ENCODE assay signal across 1 cellular context in genomic region chr4:147361726-147362125, GRCh38.
TF ChIP-seq lines count a peak whose summit lies in the region.

No MANE protein-coding gene starts in this region.

TF ChIP-seq in HepG2, 621 proteins besides CTCF, POLR2A, EP300 and RAD21 (continued from another document):
- TF ChIP-seq KIAA2018 (CRISPR knock-in tag; IDR thresholded peaks at IDR 0.05; ENCODE audit: borderline replicate concordance) (no peak), ZSCAN12 (CRISPR knock-in tag; IDR thresholded peaks at IDR 0.05) (no peak), PAXIP1 (CRISPR knock-in tag; conservative IDR thresholded peaks at IDR 0.05) (no peak)
